ENCODE assay signal across 11 cellular contexts in the genomic region with DNA sequence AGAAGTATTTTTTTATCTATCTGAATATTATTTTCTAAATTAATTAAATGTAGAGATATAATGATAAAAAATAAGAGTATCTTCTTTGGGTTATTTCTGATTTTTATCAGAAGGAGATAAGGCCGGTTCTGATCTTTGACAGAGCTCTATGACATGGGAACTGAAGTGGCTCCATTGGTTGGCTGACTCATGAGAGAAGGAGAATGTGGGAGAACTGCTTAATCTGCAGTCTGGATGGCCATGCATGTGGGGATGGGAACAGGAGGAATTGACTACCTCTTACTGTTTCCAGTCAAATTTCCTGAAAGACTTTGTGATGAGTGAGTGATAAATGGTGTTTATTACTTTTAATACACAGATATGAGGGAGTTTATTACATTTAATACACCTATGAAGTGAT.
DNase-seq lines count a peak whose midpoint lies in the region; FAIRE-seq and TF ChIP-seq lines count a peak whose summit lies in the region.
"Had no signal": no experiment of that assay in that cellular context is flagged by ENCODE, and none has a peak within 500 bp of the region (broad histone marks: within the 10 kb centered on the region; RNA-seq: fewer than 3 reads in every experiment).

No MANE protein-coding gene starts in this region.

- no peaks in the 10 kb centered on the region for H3K27me3 ChIP-seq in bronchial epithelial cell (ENCODE audit: control insufficient read depth, insufficient read depth, low read length)
- no peaks in the 10 kb centered on the region for H3K27me3 ChIP-seq in neutrophil

- no peak for FAIRE-seq in bronchial epithelial cell (lab: Jason Lieb, UNC)

- TF ChIP-seq CTCF in bronchial epithelial cell (IDR thresholded peaks at IDR 0.05; ENCODE audit: insufficient read depth, low read length, severe bottlenecking) (no peak), neutrophil (IDR thresholded peaks at IDR 0.05) (no peak)

- H3K36me3 Mint-ChIP-seq in T-helper 2 cell treated with Interferon-gamma antibody and Interleukin-4, amounts not matched to agents 5 μg/mL and 100 μg/mL, for 36 hours (ENCODE audit: low read depth) = peaks cover 11% of the 10 kb centered on the region

- H3K4me1 ChIP-seq in neutrophil (ENCODE audit: control insufficient read depth in 1 of 2, insufficient read depth in 1 of 2, low read depth in 1 of 2, low read length in 1 of 2) = peaks cover 28 to 37% of the 10 kb centered on the region in 2 experiments

- H3K9me3 Mint-ChIP-seq in T-helper 2 cell treated with Interferon-gamma antibody and Interleukin-4, amounts not matched to agents 5 μg/mL and 100 μg/mL, for 36 hours = peaks cover 18% of the 10 kb centered on the region

- no peaks in the 10 kb centered on the region for H3K9me3 ChIP-seq in neutrophil

- H3K4me3 ChIP-seq in bronchial epithelial cell (ENCODE audit: low read depth, low read length) = no peak overlapping the region
- no peak overlapping the region for H3K4me3 ChIP-seq in neutrophil (ENCODE audit: low read depth in 1 of 2, low read length in 1 of 2)
- H3K4me3 ChIP-seq: cardiac muscle cell had no signal

- H3K27ac Mint-ChIP-seq in T-helper 2 cell treated with Interferon-gamma antibody and Interleukin-4, amounts not matched to agents 5 μg/mL and 100 μg/mL, for 36 hours = peak overlapping the region; percentile 58

- no peaks in the 10 kb centered on the region for H3K36me3 ChIP-seq in bronchial epithelial cell (ENCODE audit: control insufficient read depth, insufficient read depth, low read length)
- H3K36me3 ChIP-seq in neutrophil = no peaks in the 10 kb centered on the region
- H3K36me3 ChIP-seq: cardiac muscle cell had no signal

- peak overlapping the region; percentile 97 for H3K27ac ChIP-seq in neutrophil
- H3K27ac ChIP-seq: cardiac muscle cell had no signal

- H3K4me1 Mint-ChIP-seq in T-helper 2 cell treated with Interferon-gamma antibody and Interleukin-4, amounts not matched to agents 5 μg/mL and 100 μg/mL, for 36 hours (ENCODE audit: low read depth) = peaks cover 30% of the 10 kb centered on the region

- peak overlapping the region; percentile 1 for H3K4me3 Mint-ChIP-seq in T-helper 2 cell treated with Interferon-gamma antibody and Interleukin-4, amounts not matched to agents 5 μg/mL and 100 μg/mL, for 36 hours

- H3K27me3 Mint-ChIP-seq in T-helper 2 cell treated with Interferon-gamma antibody and Interleukin-4, amounts not matched to agents 5 μg/mL and 100 μg/mL, for 36 hours (ENCODE audit: low read depth) = no peaks in the 10 kb centered on the region

- no peak for DNase-seq in T-helper 2 cell treated with Interferon-gamma antibody and Interleukin-4, amounts not matched to agents 5 μg/mL and 100 μg/mL, for 36 hours (ENCODE audit: low spot score)
- DNase-seq in T-helper 2 cell = no peak
- DNase-seq in NCI-H226 = peak; percentile 39
- peak; percentile 29 for DNase-seq in bronchial epithelial cell (ENCODE audit: low read depth)
- no peak for DNase-seq in NOMO-1 treated with dmso at 0.1 percent for 144 hours (lab: John Stamatoyannopoulos, UW; ENCODE audit: unreplicated experiment)
- no peak for DNase-seq in cortex of kidney (lab: John Stamatoyannopoulos, UW)
- DNase-seq in 8988T = no peak
- DNase-seq: DMS 273 treated with DMSO at 0.1 percent for 48 hours, NCI-H1694 had no signal

Comparison
In these comparisons a context has a peak if more than half of its experiments do, and no peak if none do; other contexts are left out.
1. DNase-seq: peak in NCI-H226 (single experiment) and bronchial epithelial cell (single experiment); none in T-helper 2 cell treated with Interferon-gamma antibody and Interleukin-4, amounts not matched to agents 5 μg/mL and 100 μg/mL, for 36 hours (single experiment), T-helper 2 cell (0 of 5), NOMO-1 treated with dmso at 0.1 percent for 144 hours (single experiment), cortex of kidney (single experiment) and 8988T (single experiment).